Comparison of ENCODE assay signal across 8 cellular contexts in the genomic region with DNA sequence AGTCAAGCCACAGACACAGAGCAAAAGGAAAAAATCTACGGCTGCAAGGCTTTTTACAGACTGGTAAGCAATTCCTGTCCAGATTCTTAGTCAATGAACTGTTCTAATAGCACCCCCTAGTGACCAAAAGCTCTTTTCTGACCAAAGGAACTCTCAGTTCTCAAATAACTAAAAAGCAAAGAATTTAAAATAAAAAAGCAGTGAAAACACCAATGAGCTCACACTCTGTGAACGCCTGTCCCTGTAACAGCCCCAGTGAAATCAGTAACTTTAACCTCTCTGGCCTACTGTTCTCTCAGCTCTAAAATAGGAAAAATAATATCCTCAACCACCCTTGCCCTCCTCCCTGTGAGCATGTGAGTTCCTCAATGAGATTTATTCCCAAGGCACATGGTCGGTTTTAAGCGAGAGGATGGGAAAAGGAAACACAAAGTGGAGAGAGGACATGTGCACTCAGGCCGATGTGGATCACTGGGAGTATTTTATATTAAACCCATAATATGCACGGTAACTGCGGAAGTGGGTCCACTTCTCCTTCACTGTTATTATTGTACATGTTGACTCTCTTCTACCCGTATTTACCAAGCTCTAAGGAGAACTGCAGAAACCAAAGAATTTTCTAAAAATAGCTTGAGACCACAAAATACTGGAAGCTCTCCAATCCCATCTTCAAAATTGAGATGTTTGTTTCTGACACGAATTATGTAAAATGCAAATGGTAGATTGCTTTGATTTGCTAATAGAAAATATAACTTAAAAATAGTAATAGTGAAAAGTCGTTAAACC.
DNase-seq lines count a peak whose midpoint lies in the region; ATAC-seq, FAIRE-seq and TF ChIP-seq lines count a peak whose summit lies in the region.

No MANE protein-coding gene starts in this region.

- no peak overlapping the region for H3K4me2 ChIP-seq in H1 (ENCODE audit: insufficient read depth in 1 of 2, low read depth in 2 of 2, low read length in 2 of 2)

- FAIRE-seq in H1 (lab: Jason Lieb, UNC), result peak; percentile 86

- no peak overlapping the region for H4K8ac ChIP-seq in H1 (ENCODE audit: extremely low read depth, insufficient read depth, low read length)

- no peaks in the 10 kb centered on the region for H3K79me2 ChIP-seq in H1 (ENCODE audit: control insufficient read depth in 1 of 2, insufficient read depth in 2 of 2, low read length in 2 of 2)

- TF ChIP-seq CTCF in H1 (IDR thresholded peaks at IDR 0.05; ENCODE audit: control extremely low read depth in 1 of 3, insufficient read depth in 1 of 3, low read depth in 1 of 3, low read length in 3 of 3), result peak in 2 of 3 experiments; percentile 58 to 60; a peak in 3 of 4 replicates
- peak; percentile 15 for TF ChIP-seq CTCF in mucosa of descending colon (IDR thresholded peaks at IDR 0.05)

- no peak overlapping the region for H3K14ac ChIP-seq in H1 (ENCODE audit: insufficient read length)

- no peak overlapping the region for H2AK5ac ChIP-seq in H1 (ENCODE audit: low read depth, low read length)

- H2BK12ac ChIP-seq in H1 (ENCODE audit: low read depth, low read length), result no peak overlapping the region; the same call in 1 of the 2 replicates

- H3K36me3 ChIP-seq in H1 (ENCODE audit: control insufficient read depth in 2 of 4, insufficient read depth in 4 of 4, low read length in 3 of 4), result peaks cover 0 to 6% (median 0%) of the 10 kb centered on the region in 4 experiments; a peak in 4 of 8 replicates
- H3K36me3 ChIP-seq in mucosa of descending colon (ENCODE audit: low read depth), result no peaks in the 10 kb centered on the region
- peaks cover 10% of the 10 kb centered on the region for H3K36me3 ChIP-seq in effector memory CD4-positive, alpha-beta T cell (ENCODE audit: control insufficient read depth, insufficient read depth, low read length)

- H4K91ac ChIP-seq in H1 (replicated peaks; ENCODE audit: insufficient read length, low read length), result no peak overlapping the region

- no peak overlapping the region for H2BK5ac ChIP-seq in H1 (ENCODE audit: low read depth, low read length)

- no peak overlapping the region for H3K4ac ChIP-seq in H1 (replicated peaks; ENCODE audit: insufficient read length, low read depth, low read length)

- H2BK120ac ChIP-seq in H1 (replicated peaks; ENCODE audit: low read depth, low read length), result no peak overlapping the region

- POLR2A ChIA-PET in H1 (lab: Charles Lee; ENCODE audit: partially characterized antibody), result interaction anchor here (0.7 to 1.6 kb wide), 2 partner anchors 35 to 732 kb away, joined by 3 read pairs; no protein-coding TSS in a partner anchor

- no peak overlapping the region for H4K5ac ChIP-seq in H1 (ENCODE audit: insufficient read length, low read depth, low read length)

- DNase-seq in SHP77 (lab: John Stamatoyannopoulos, UW) (peak; percentile 30 to 34), SHP77 treated with DMSO at 0.1 percent for 48 hours (lab: John Stamatoyannopoulos, UW) (no peak), LHCN-M2 (ENCODE audit: low read depth) (peak; percentile 71), RKO (ENCODE audit: low spot score) (peak; percentile 70), H1 (ENCODE audit: low read depth in 1 of 2, low spot score in 2 of 2) (peak in 1 of 2 experiments; percentile 52), mucosa of descending colon (peak in 1 of 3 donors; percentile 59)
- DNase-seq in effector memory CD4-positive, alpha-beta T cell, result no peak

- H3K4me1 ChIP-seq in H1 (replicated peaks in 1 of 4; ENCODE audit: control insufficient read depth in 3 of 4, insufficient read depth in 4 of 4, low read length in 3 of 4) (peaks cover 0 to 13% (median 7%) of the 10 kb centered on the region in 4 experiments; a peak in 4 of 7 replicates), mucosa of descending colon (ENCODE audit: low read depth) (no peaks in the 10 kb centered on the region)
- H3K4me1 ChIP-seq in effector memory CD4-positive, alpha-beta T cell (ENCODE audit: control insufficient read depth, insufficient read depth, low read length, poor library complexity, severe bottlenecking), result peaks cover 3% of the 10 kb centered on the region

- TF ChIP-seq RAD21 in H1 (IDR thresholded peaks at IDR 0.05 in 1 of 2, conservative IDR thresholded peaks at IDR 0.05 in 1 of 2; ENCODE audit: low read depth in 2 of 2, low read length in 2 of 2), result peak; percentile 85 to 89

- H3K56ac ChIP-seq in H1 (replicated peaks; ENCODE audit: insufficient read length, low read depth, low read length), result no peak overlapping the region

- H3K9me3 ChIP-seq in H1 (ENCODE audit: insufficient read depth in 2 of 2, low read depth in 1 of 2, low read length in 1 of 2) (no peaks in the 10 kb centered on the region), mucosa of descending colon (no peaks in the 10 kb centered on the region)
- no peaks in the 10 kb centered on the region for H3K9me3 ChIP-seq in effector memory CD4-positive, alpha-beta T cell (ENCODE audit: control insufficient read depth, low read length)

- H2AFZ ChIP-seq in H1 (ENCODE audit: low read length), result no peak overlapping the region

- H3K27ac ChIP-seq in H1 (ENCODE audit: low read depth, low read length), result no peak overlapping the region
- no peak overlapping the region for H3K27ac ChIP-seq in effector memory CD4-positive, alpha-beta T cell (ENCODE audit: insufficient read depth, low read length, poor library complexity, severe bottlenecking)

- CTCF ChIA-PET in H1 (lab: Charles Lee; ENCODE audit: partially characterized antibody), result interaction anchor here (0.6 to 8.9 kb wide), 130 partner anchors 8 to 1577 kb away, joined by 3 to 95 read pairs (median 4); no protein-coding TSS in a partner anchor

- H3K27me3 ChIP-seq in H1 (replicated peaks in 1 of 4; ENCODE audit: control insufficient read depth in 3 of 4, extremely low read depth in 1 of 4, insufficient read depth in 3 of 4, low read length in 3 of 4), result no peaks in the 10 kb centered on the region
- H3K27me3 ChIP-seq in effector memory CD4-positive, alpha-beta T cell (replicated peaks; ENCODE audit: control insufficient read depth, insufficient read depth, low read length, poor library complexity, severe bottlenecking), result no peaks in the 10 kb centered on the region

- H3K18ac ChIP-seq in H1 (ENCODE audit: extremely low read depth, low read length), result no peak overlapping the region

- H3K23ac ChIP-seq in H1 (ENCODE audit: insufficient read length), result no peak overlapping the region

- peak; percentile 58 for ATAC-seq in GM21717 (IDR thresholded peaks at IDR 0.05; ENCODE audit: unreplicated experiment)
- ATAC-seq in mucosa of descending colon, result peak; percentile 71

- TF ChIP-seq EP300 in H1 (IDR thresholded peaks at IDR 0.05; ENCODE audit: borderline replicate concordance in 1 of 2, low read depth in 2 of 2, low read length in 2 of 2), result no peak

- no peaks in the 10 kb centered on the region for H3K79me1 ChIP-seq in H1 (ENCODE audit: low read depth, low read length)

- no peak overlapping the region for H3K9ac ChIP-seq in H1 (replicated peaks in 1 of 4; ENCODE audit: extremely low read depth in 1 of 4, low read depth in 3 of 4, low read length in 3 of 4)

- peaks cover 0 to 2% of the 10 kb centered on the region in 2 experiments for H4K20me1 ChIP-seq in H1 (replicated peaks in 1 of 2; ENCODE audit: control insufficient read depth in 1 of 2, insufficient read depth in 2 of 2, low read length in 2 of 2)

- H3K4me3 ChIP-seq in H1 (ENCODE audit: extremely low read depth in 1 of 4, insufficient read depth in 2 of 4, low read depth in 3 of 4, low read length in 4 of 4), result no peak overlapping the region
- H3K4me3 ChIP-seq in mucosa of descending colon, result no peak overlapping the region
- no peak overlapping the region for H3K4me3 ChIP-seq in effector memory CD4-positive, alpha-beta T cell (ENCODE audit: insufficient read depth, low read depth, low read length, poor library complexity, severe bottlenecking)

- WGBS in H1 (ENCODE audit: extremely low coverage in 1 of 2, insufficient coverage in 1 of 2, insufficient read length in 1 of 2, insufficient replicate concordance in 2 of 2, low coverage in 1 of 2, low lambda C conversion rate in 2 of 2, missing lambda C conversion rate in 1 of 2), 2 experiments, result 72% methylated on average over 10 of the region's 10 CpGs; no CpG with 5 or more reads in 1 of the 2 experiments

- H2BK15ac ChIP-seq in H1 (ENCODE audit: low read length), result no peak overlapping the region

- intact Hi-C loops in mucosa of descending colon (cut with DNase I, micrococcal nuclease), result loop anchor here in 1 of 2 donors (10.0 kb wide), 1 partner anchor 1584 kb away; no protein-coding TSS in a partner anchor

- TF ChIP-seq POLR2A in H1 (IDR thresholded peaks at IDR 0.05; ENCODE audit: control extremely low read depth in 1 of 2, low read depth in 2 of 2, low read length in 2 of 2), result no peak

- no peak overlapping the region for H2BK20ac ChIP-seq in H1 (ENCODE audit: low read length)

- no peaks in the 10 kb centered on the region for H3K23me2 ChIP-seq in H1 (ENCODE audit: low read depth, low read length)

TF ChIP-seq in H1, 55 proteins besides CTCF, POLR2A, EP300 and RAD21 (continues in another document):
- TF ChIP-seq, protein P1, sequence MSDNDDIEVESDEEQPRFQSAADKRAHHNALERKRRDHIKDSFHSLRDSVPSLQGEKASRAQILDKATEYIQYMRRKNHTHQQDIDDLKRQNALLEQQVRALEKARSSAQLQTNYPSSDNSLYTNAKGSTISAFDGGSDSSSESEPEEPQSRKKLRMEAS (IDR thresholded peaks at IDR 0.05), result 0 out of 2 replicates have a peak, but pooled peaks have one; percentile 11
- TF ChIP-seq TAF7 (optimal IDR thresholded peaks at IDR 0.05; ENCODE audit: borderline replicate concordance, low read depth, low read length) (peak; percentile 23), CBX8 (IDR thresholded peaks at IDR 0.05; ENCODE audit: borderline replicate concordance, low read depth, low read length) (no peak), RFX5 (IDR thresholded peaks at IDR 0.05; ENCODE audit: borderline replicate concordance, low read depth, low read length) (no peak)

Comparison
In these comparisons a context has a peak if more than half of its experiments do, and no peak if none do; other contexts are left out.
1. DNase-seq: peak in SHP77 (2 of 2), LHCN-M2 (single experiment) and RKO (single experiment); none in SHP77 treated with DMSO at 0.1 percent for 48 hours (single experiment) and effector memory CD4-positive, alpha-beta T cell (0 of 3).